1 cellular context compared by ENCODE assay signal in genomic region chr19:45423589-45424190, GRCh38.
A peak's percentile ranks its signal among the peaks of the same experiment; 100 is the strongest.
TF ChIP-seq lines count a peak whose summit lies in the region.

Gene ERCC1 (minus strand): TSS chr19:45423917. CDS start chr19:45423374, 543 bp downstream.

TF ChIP-seq in HepG2, 621 proteins besides CTCF, POLR2A, EP300 and RAD21 (continued from another document and continues in another):
- TF ChIP-seq SAFB2 (CRISPR knock-in tag; IDR thresholded peaks at IDR 0.05; ENCODE audit: borderline replicate concordance, low read depth) (peak; percentile 54; the same call in 1 of the 2 replicates), HNRNPUL1 (IDR thresholded peaks at IDR 0.05; ENCODE audit: low read depth, low read length) (no peak), TAF1 (CRISPR knock-in tag; IDR thresholded peaks at IDR 0.05) (peak; percentile 90), CHCHD3 (CRISPR knock-in tag; IDR thresholded peaks at IDR 0.05) (0 out of 2 replicates have a peak, but pooled peaks have one; percentile 15), TMF1 (CRISPR knock-in tag; IDR thresholded peaks at IDR 0.05; ENCODE audit: low read depth) (0 out of 2 replicates have a peak, but pooled peaks have one; percentile 39), ZNF776 (CRISPR knock-in tag; IDR thresholded peaks at IDR 0.05) (peak; percentile 72; the same call in 1 of the 2 replicates), KDM1A (CRISPR knock-in tag; IDR thresholded peaks at IDR 0.05) (0 out of 2 replicates have a peak, but pooled peaks have one; percentile 21), BCL6 (CRISPR knock-in tag; IDR thresholded peaks at IDR 0.05) (peak; percentile 63), ZNF883 (CRISPR knock-in tag; IDR thresholded peaks at IDR 0.05; ENCODE audit: not compliant biosample characterization) (peak; percentile 67), ATM (IDR thresholded peaks at IDR 0.05; ENCODE audit: borderline replicate concordance) (no peak), KDM3A (CRISPR knock-in tag; IDR thresholded peaks at IDR 0.05; ENCODE audit: low read depth) (peak; percentile 81), ATAD3A (CRISPR knock-in tag; IDR thresholded peaks at IDR 0.05) (no peak), THAP9 (CRISPR knock-in tag; IDR thresholded peaks at IDR 0.05; ENCODE audit: borderline replicate concordance) (peak; percentile 95; the same call in 1 of the 2 replicates), ZNF292 (CRISPR knock-in tag; IDR thresholded peaks at IDR 0.05; ENCODE audit: borderline replicate concordance, low read depth) (0 out of 2 replicates have a peak, but pooled peaks have one; percentile 60), ZNF781 (CRISPR knock-in tag; IDR thresholded peaks at IDR 0.05; ENCODE audit: borderline replicate concordance, not compliant biosample characterization) (peak; percentile 81), ZNF710 (CRISPR knock-in tag; IDR thresholded peaks at IDR 0.05; ENCODE audit: borderline replicate concordance) (0 out of 2 replicates have a peak, but pooled peaks have one; percentile 39), DNMT3B (CRISPR knock-in tag; conservative IDR thresholded peaks at IDR 0.05) (peak; percentile 91), ZBTB26 (CRISPR knock-in tag; IDR thresholded peaks at IDR 0.05; ENCODE audit: borderline replicate concordance) (peak; percentile 25; the same call in 1 of the 2 replicates), CREM (IDR thresholded peaks at IDR 0.05) (peak; percentile 51; the same call in 1 of the 2 replicates), CREM (CRISPR knock-in tag; IDR thresholded peaks at IDR 0.05) (0 out of 2 replicates have a peak, but pooled peaks have one; percentile 34), CC2D1A (CRISPR knock-in tag; IDR thresholded peaks at IDR 0.05) (0 out of 2 replicates have a peak, but pooled peaks have one; percentile 84), FOXM1 (CRISPR knock-in tag; IDR thresholded peaks at IDR 0.05) (no peak), BORCS8-MEF2B (CRISPR knock-in tag; IDR thresholded peaks at IDR 0.05) (peak; percentile 90), ASH2L (IDR thresholded peaks at IDR 0.05; ENCODE audit: insufficient read length, low read depth, low read length) (peak; percentile 81), JARID2 (CRISPR knock-in tag; IDR thresholded peaks at IDR 0.05; ENCODE audit: insufficient replicate concordance) (peak; percentile 95), KDM5A (IDR thresholded peaks at IDR 0.05; ENCODE audit: borderline replicate concordance, low read length) (peak; percentile 76; the same call in 1 of the 2 replicates), ZBTB1 (CRISPR knock-in tag; IDR thresholded peaks at IDR 0.05; ENCODE audit: borderline replicate concordance) (no peak), KLF9 (CRISPR knock-in tag; IDR thresholded peaks at IDR 0.05; ENCODE audit: low read depth) (no peak), FOXK1 (CRISPR knock-in tag; IDR thresholded peaks at IDR 0.05; ENCODE audit: borderline replicate concordance, low read depth) (peak; percentile 30; the same call in 1 of the 2 replicates), KLF6 (CRISPR knock-in tag; IDR thresholded peaks at IDR 0.05) (peak; percentile 92), ZFP1 (CRISPR knock-in tag; IDR thresholded peaks at IDR 0.05) (peak; percentile 81), NCOR1 (IDR thresholded peaks at IDR 0.05; ENCODE audit: borderline replicate concordance, low read length) (no peak), ZNF589 (CRISPR knock-in tag; conservative IDR thresholded peaks at IDR 0.05) (peak; percentile 18; the same call in 1 of the 2 replicates)
- TF ChIP-seq, protein P1, sequence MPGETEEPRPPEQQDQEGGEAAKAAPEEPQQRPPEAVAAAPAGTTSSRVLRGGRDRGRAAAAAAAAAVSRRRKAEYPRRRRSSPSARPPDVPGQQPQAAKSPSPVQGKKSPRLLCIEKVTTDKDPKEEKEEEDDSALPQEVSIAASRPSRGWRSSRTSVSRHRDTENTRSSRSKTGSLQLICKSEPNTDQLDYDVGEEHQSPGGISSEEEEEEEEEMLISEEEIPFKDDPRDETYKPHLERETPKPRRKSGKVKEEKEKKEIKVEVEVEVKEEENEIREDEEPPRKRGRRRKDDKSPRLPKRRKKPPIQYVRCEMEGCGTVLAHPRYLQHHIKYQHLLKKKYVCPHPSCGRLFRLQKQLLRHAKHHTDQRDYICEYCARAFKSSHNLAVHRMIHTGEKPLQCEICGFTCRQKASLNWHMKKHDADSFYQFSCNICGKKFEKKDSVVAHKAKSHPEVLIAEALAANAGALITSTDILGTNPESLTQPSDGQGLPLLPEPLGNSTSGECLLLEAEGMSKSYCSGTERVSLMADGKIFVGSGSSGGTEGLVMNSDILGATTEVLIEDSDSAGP (CRISPR knock-in tag; IDR thresholded peaks at IDR 0.05; ENCODE audit: borderline replicate concordance) = peak; percentile 97; the same call in 1 of the 2 replicates
- TF ChIP-seq, protein P2, sequence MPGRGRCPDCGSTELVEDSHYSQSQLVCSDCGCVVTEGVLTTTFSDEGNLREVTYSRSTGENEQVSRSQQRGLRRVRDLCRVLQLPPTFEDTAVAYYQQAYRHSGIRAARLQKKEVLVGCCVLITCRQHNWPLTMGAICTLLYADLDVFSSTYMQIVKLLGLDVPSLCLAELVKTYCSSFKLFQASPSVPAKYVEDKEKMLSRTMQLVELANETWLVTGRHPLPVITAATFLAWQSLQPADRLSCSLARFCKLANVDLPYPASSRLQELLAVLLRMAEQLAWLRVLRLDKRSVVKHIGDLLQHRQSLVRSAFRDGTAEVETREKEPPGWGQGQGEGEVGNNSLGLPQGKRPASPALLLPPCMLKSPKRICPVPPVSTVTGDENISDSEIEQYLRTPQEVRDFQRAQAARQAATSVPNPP (CRISPR knock-in tag; IDR thresholded peaks at IDR 0.05) = peak; percentile 84
- TF ChIP-seq, protein P3, sequence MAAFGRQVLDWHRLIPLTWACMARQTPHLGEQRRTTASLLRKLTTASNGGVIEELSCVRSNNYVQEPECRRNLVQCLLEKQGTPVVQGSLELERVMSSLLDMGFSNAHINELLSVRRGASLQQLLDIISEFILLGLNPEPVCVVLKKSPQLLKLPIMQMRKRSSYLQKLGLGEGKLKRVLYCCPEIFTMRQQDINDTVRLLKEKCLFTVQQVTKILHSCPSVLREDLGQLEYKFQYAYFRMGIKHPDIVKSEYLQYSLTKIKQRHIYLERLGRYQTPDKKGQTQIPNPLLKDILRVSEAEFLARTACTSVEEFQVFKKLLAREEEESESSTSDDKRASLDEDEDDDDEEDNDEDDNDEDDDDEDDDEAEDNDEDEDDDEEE (CRISPR knock-in tag; IDR thresholded peaks at IDR 0.05) = 0 out of 2 replicates have a peak, but pooled peaks have one; percentile 19
- TF ChIP-seq, protein P4, sequence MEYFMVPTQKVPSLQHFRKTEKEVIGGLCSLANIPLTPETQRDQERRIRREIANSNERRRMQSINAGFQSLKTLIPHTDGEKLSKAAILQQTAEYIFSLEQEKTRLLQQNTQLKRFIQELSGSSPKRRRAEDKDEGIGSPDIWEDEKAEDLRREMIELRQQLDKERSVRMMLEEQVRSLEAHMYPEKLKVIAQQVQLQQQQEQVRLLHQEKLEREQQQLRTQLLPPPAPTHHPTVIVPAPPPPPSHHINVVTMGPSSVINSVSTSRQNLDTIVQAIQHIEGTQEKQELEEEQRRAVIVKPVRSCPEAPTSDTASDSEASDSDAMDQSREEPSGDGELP (IDR thresholded peaks at IDR 0.05; ENCODE audit: borderline replicate concordance, low read depth) = peak; percentile 76; the same call in 1 of the 2 replicates
- TF ChIP-seq, protein P5, sequence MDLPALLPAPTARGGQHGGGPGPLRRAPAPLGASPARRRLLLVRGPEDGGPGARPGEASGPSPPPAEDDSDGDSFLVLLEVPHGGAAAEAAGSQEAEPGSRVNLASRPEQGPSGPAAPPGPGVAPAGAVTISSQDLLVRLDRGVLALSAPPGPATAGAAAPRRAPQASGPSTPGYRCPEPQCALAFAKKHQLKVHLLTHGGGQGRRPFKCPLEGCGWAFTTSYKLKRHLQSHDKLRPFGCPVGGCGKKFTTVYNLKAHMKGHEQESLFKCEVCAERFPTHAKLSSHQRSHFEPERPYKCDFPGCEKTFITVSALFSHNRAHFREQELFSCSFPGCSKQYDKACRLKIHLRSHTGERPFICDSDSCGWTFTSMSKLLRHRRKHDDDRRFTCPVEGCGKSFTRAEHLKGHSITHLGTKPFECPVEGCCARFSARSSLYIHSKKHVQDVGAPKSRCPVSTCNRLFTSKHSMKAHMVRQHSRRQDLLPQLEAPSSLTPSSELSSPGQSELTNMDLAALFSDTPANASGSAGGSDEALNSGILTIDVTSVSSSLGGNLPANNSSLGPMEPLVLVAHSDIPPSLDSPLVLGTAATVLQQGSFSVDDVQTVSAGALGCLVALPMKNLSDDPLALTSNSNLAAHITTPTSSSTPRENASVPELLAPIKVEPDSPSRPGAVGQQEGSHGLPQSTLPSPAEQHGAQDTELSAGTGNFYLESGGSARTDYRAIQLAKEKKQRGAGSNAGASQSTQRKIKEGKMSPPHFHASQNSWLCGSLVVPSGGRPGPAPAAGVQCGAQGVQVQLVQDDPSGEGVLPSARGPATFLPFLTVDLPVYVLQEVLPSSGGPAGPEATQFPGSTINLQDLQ (CRISPR knock-in tag; IDR thresholded peaks at IDR 0.05) = no peak; the same call in 1 of the 2 replicates
- TF ChIP-seq, protein P6, sequence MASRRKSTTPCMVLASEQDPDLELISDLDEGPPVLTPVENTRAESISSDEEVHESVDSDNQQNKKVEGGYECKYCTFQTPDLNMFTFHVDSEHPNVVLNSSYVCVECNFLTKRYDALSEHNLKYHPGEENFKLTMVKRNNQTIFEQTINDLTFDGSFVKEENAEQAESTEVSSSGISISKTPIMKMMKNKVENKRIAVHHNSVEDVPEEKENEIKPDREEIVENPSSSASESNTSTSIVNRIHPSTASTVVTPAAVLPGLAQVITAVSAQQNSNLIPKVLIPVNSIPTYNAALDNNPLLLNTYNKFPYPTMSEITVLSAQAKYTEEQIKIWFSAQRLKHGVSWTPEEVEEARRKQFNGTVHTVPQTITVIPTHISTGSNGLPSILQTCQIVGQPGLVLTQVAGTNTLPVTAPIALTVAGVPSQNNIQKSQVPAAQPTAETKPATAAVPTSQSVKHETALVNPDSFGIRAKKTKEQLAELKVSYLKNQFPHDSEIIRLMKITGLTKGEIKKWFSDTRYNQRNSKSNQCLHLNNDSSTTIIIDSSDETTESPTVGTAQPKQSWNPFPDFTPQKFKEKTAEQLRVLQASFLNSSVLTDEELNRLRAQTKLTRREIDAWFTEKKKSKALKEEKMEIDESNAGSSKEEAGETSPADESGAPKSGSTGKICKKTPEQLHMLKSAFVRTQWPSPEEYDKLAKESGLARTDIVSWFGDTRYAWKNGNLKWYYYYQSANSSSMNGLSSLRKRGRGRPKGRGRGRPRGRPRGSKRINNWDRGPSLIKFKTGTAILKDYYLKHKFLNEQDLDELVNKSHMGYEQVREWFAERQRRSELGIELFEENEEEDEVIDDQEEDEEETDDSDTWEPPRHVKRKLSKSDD (CRISPR knock-in tag; IDR thresholded peaks at IDR 0.05; ENCODE audit: low read depth) = 0 out of 2 replicates have a peak, but pooled peaks have one; percentile 80
- TF ChIP-seq, protein P7, sequence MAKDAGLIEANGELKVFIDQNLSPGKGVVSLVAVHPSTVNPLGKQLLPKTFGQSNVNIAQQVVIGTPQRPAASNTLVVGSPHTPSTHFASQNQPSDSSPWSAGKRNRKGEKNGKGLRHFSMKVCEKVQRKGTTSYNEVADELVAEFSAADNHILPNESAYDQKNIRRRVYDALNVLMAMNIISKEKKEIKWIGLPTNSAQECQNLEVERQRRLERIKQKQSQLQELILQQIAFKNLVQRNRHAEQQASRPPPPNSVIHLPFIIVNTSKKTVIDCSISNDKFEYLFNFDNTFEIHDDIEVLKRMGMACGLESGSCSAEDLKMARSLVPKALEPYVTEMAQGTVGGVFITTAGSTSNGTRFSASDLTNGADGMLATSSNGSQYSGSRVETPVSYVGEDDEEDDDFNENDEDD (CRISPR knock-in tag; IDR thresholded peaks at IDR 0.05; ENCODE audit: borderline replicate concordance) = peak; percentile 88
